21 cellular contexts compared by ENCODE assay signal in genomic region chr4:53463340-53463739, GRCh38.
DNase-seq lines count a peak whose midpoint lies in the region; ATAC-seq, FAIRE-seq and TF ChIP-seq lines count a peak whose summit lies in the region.
"Had no signal": no experiment of that assay in that cellular context is flagged by ENCODE, and none has a peak within 500 bp of the region (broad histone marks: within the 10 kb centered on the region; RNA-seq: fewer than 3 reads in every experiment).

No MANE protein-coding gene starts in this region.

- peak; percentile 79 to 89 (median 84) for ATAC-seq in pancreas
- ATAC-seq: GM23338, HCT116 had no signal

- no peak overlapping the region for H3K4me3 ChIP-seq in AG10803 (ENCODE audit: low read length)
- H3K4me3 ChIP-seq in fibroblast of mammary gland (ENCODE audit: control insufficient read depth, low read depth, low read length), result no peak overlapping the region
- no peak overlapping the region for H3K4me3 ChIP-seq in pancreas
- H3K4me3 ChIP-seq: BLaER1 treated with 17β-estradiol and CSF1 and Interleukin-3, amounts not matched to agents 10 nM and 100 nM; GM23338 had no signal

- TF ChIP-seq CTCF in AG10803 (conservative IDR thresholded peaks at IDR 0.05; ENCODE audit: low read length) (no peak), fibroblast of mammary gland (conservative IDR thresholded peaks at IDR 0.05; ENCODE audit: control insufficient read depth, insufficient read depth, low read depth, low read length) (no peak), pancreas (IDR thresholded peaks at IDR 0.05) (no peak)

- H3K27me3 ChIP-seq in pancreas, result no peaks in the 10 kb centered on the region
- H3K27me3 ChIP-seq: BLaER1 treated with 17β-estradiol and CSF1 and Interleukin-3, amounts not matched to agents 10 nM and 100 nM had no signal

- H3K9me3 ChIP-seq in pancreas, result no peaks in the 10 kb centered on the region

- intact Hi-C loops in pancreas (cut with DNase I), result no loop called here

- H3K36me3 ChIP-seq in pancreas, result peaks cover 0 to 6% (median 0%) of the 10 kb centered on the region in 3 donors

- in situ Hi-C loops in KBM-7 (cut with MboI; ENCODE audit: low pct_unique_long_range_greater_than_20kb, low sequenced_read_pairs), result no loop called here

- no peak for FAIRE-seq in pancreas (lab: Jason Lieb, UNC)
- FAIRE-seq: GM12892, GM18507, HTR-8/SVneo had no signal

- peaks cover 7 to 24% (median 9%) of the 10 kb centered on the region in 3 donors for H3K4me1 ChIP-seq in pancreas
- H3K4me1 ChIP-seq: BLaER1 treated with 17β-estradiol and CSF1 and Interleukin-3, amounts not matched to agents 10 nM and 100 nM had no signal

- peak; percentile 63 for DNase-seq in AG10803 (ENCODE audit: low read depth)
- peak; percentile 26 for DNase-seq in LHCN-M2 (ENCODE audit: low read depth)
- peak; percentile 59 for DNase-seq in fibroblast of mammary gland (ENCODE audit: low read depth)
- peak in 4 of 6 donors; percentile 21 to 79 (median 60) for DNase-seq in pancreas
- no peak for DNase-seq in inferior parietal cortex (ENCODE audit: extremely low spot score)
- DNase-seq in H4 (ENCODE audit: low spot score), result no peak
- no peak for DNase-seq in KBM-7
- DNase-seq: 8988T; CD8-positive, alpha-beta memory T cell; COR-L47; DMS 273 treated with DMSO at 0.1 percent for 48 hours; DMS53; GDM1; H7; IMR-90 had no signal

- H3K27ac ChIP-seq in pancreas, result peak overlapping the region in 2 of 4 donors; percentile 15 to 46
- H3K27ac ChIP-seq: BLaER1 treated with 17β-estradiol and CSF1 and Interleukin-3, amounts not matched to agents 10 nM and 100 nM had no signal

- 40 to 49% methylated on average over 5 of the region's 5 CpGs for WGBS in pancreas, 2 donors

Comparison
In these comparisons a context has a peak if more than half of its experiments do, and no peak if none do; other contexts are left out.
1. DNase-seq: peak in AG10803 (single experiment), LHCN-M2 (single experiment), fibroblast of mammary gland (single experiment) and pancreas (4 of 6); none in inferior parietal cortex (single experiment), H4 (single experiment) and KBM-7 (single experiment).